In genomic region chr1:245398180-245398579, GRCh38 we compare ENCODE assay signal across 30 cellular contexts.
"Had no signal": no experiment of that assay in that cellular context is flagged by ENCODE, and none has a peak within 500 bp of the region (broad histone marks: within the 10 kb centered on the region; RNA-seq: fewer than 3 reads in every experiment).

No MANE protein-coding gene starts in this region.

- H3K27ac Mint-ChIP-seq: activated CD4-positive, alpha-beta memory T cell treated with anti-CD3 and anti-CD28 coated beads, Interleukin-2, amount 10 ng/mL, durations not matched to agents 7 days and 5 days; activated CD4-positive, alpha-beta T cell treated with anti-CD3 and anti-CD28 coated beads, Interleukin-2, amount 10 ng/mL, durations not matched to agents 7 days and 5 days; activated naive CD4-positive, alpha-beta T cell treated with anti-CD3 and anti-CD28 coated beads, Interleukin-2, amount 10 ng/mL, durations not matched to agents 7 days and 5 days; activated naive CD4-positive, alpha-beta T cell treated with anti-CD3 and anti-CD28 coated beads, Interleukin-2, amount 50 U/mL, for 72 hours; activated naive CD8-positive, alpha-beta T cell treated with anti-CD3 and anti-CD28 coated beads, Interleukin-2, amount 10 ng/mL, durations not matched to agents 7 days and 5 days; activated T-cell treated with anti-CD3 and anti-CD28 coated beads, Interleukin-2, amount 50 U/mL, for 24 hours; activated T-cell treated with anti-CD3 and anti-CD28 coated beads, Interleukin-2, amount 50 U/mL, for 72 hours; brain; dendritic cell treated with granulocyte-macrophage colony-stimulating factor and Interleukin-4, amounts not matched to agents 40 ng/mL and 50 ng/mL, for 4 days; T-helper 17 cell had no signal

- H3K4me3 Mint-ChIP-seq: activated CD4-positive, alpha-beta memory T cell treated with anti-CD3 and anti-CD28 coated beads, Interleukin-2, amount 10 ng/mL, durations not matched to agents 7 days and 5 days; activated CD4-positive, alpha-beta T cell treated with anti-CD3 and anti-CD28 coated beads, Interleukin-2, amount 10 ng/mL, durations not matched to agents 7 days and 5 days; activated naive CD4-positive, alpha-beta T cell treated with anti-CD3 and anti-CD28 coated beads, Interleukin-2, amount 10 ng/mL, durations not matched to agents 7 days and 5 days; activated naive CD8-positive, alpha-beta T cell treated with anti-CD3 and anti-CD28 coated beads, Interleukin-2, amount 10 ng/mL, durations not matched to agents 7 days and 5 days; activated T-cell treated with anti-CD3 and anti-CD28 coated beads, Interleukin-2, amount 50 U/mL, for 24 hours; activated T-cell treated with anti-CD3 and anti-CD28 coated beads, Interleukin-2, amount 50 U/mL, for 72 hours; brain; central memory CD8-positive, alpha-beta T cell; dendritic cell treated with granulocyte-macrophage colony-stimulating factor and Interleukin-4, amounts not matched to agents 40 ng/mL and 50 ng/mL, for 4 days; T-helper 17 cell had no signal

- H3K36me3 ChIP-seq: ascending aorta, breast epithelium, esophagus muscularis mucosa, gastrocnemius medialis, heart left ventricle had no signal

- H3K9me3 ChIP-seq: ascending aorta, breast epithelium, esophagus muscularis mucosa, gastrocnemius medialis had no signal

- H3K9me3 Mint-ChIP-seq: activated CD4-positive, alpha-beta memory T cell treated with anti-CD3 and anti-CD28 coated beads, Interleukin-2, amount 10 ng/mL, durations not matched to agents 7 days and 5 days; activated CD4-positive, alpha-beta T cell treated with anti-CD3 and anti-CD28 coated beads, Interleukin-2, amount 10 ng/mL, durations not matched to agents 7 days and 5 days; activated naive CD4-positive, alpha-beta T cell treated with anti-CD3 and anti-CD28 coated beads, Interleukin-2, amount 10 ng/mL, durations not matched to agents 7 days and 5 days; activated T-cell treated with anti-CD3 and anti-CD28 coated beads, Interleukin-2, amount 50 U/mL, for 24 hours; activated T-cell treated with anti-CD3 and anti-CD28 coated beads, Interleukin-2, amount 50 U/mL, for 72 hours; central memory CD8-positive, alpha-beta T cell; dendritic cell treated with granulocyte-macrophage colony-stimulating factor and Interleukin-4, amounts not matched to agents 40 ng/mL and 50 ng/mL, for 4 days had no signal

- H3K27me3 Mint-ChIP-seq: activated CD4-positive, alpha-beta memory T cell treated with anti-CD3 and anti-CD28 coated beads, Interleukin-2, amount 10 ng/mL, durations not matched to agents 7 days and 5 days; activated naive CD4-positive, alpha-beta T cell treated with anti-CD3 and anti-CD28 coated beads, Interleukin-2, amount 10 ng/mL, durations not matched to agents 7 days and 5 days; brain had no signal

- H3K4me1 Mint-ChIP-seq: activated CD4-positive, alpha-beta memory T cell treated with anti-CD3 and anti-CD28 coated beads, Interleukin-2, amount 10 ng/mL, durations not matched to agents 7 days and 5 days; activated CD4-positive, alpha-beta T cell treated with anti-CD3 and anti-CD28 coated beads, Interleukin-2, amount 10 ng/mL, durations not matched to agents 7 days and 5 days; activated naive CD4-positive, alpha-beta T cell treated with anti-CD3 and anti-CD28 coated beads, Interleukin-2, amount 10 ng/mL, durations not matched to agents 7 days and 5 days; activated naive CD8-positive, alpha-beta T cell treated with anti-CD3 and anti-CD28 coated beads, Interleukin-2, amount 10 ng/mL, durations not matched to agents 7 days and 5 days; central memory CD8-positive, alpha-beta T cell; T-helper 17 cell had no signal

- H3K36me3 Mint-ChIP-seq: activated naive CD4-positive, alpha-beta T cell treated with anti-CD3 and anti-CD28 coated beads, Interleukin-2, amount 10 ng/mL, durations not matched to agents 7 days and 5 days; activated naive CD8-positive, alpha-beta T cell treated with anti-CD3 and anti-CD28 coated beads, Interleukin-2, amount 10 ng/mL, durations not matched to agents 7 days and 5 days had no signal

- DNase-seq: activated CD4-positive, alpha-beta memory T cell treated with anti-CD3 and anti-CD28 coated beads, Interleukin-2, amount 10 ng/mL, durations not matched to agents 7 days and 5 days; activated CD4-positive, alpha-beta T cell treated with anti-CD3 and anti-CD28 coated beads for 1 hour; activated CD4-positive, alpha-beta T cell treated with anti-CD3 and anti-CD28 coated beads for 4 hours; activated CD4-positive, alpha-beta T cell treated with anti-CD3 and anti-CD28 coated beads, Interleukin-2, amount 10 ng/mL, durations not matched to agents 7 days and 5 days; activated CD4-positive, alpha-beta T cell treated with anti-CD3 and anti-CD28 coated beads, Interleukin-2, amount 50 U/mL, for 4 hours; activated CD8-positive, alpha-beta memory T cell treated with anti-CD3 and anti-CD28 coated beads, Interleukin-2, amount 50 U/mL, for 48 hours; activated gamma-delta T cell; activated naive CD4-positive, alpha-beta T cell; activated naive CD4-positive, alpha-beta T cell treated with anti-CD3 and anti-CD28 coated beads, Interleukin-2, amount 10 ng/mL, durations not matched to agents 7 days and 5 days; activated naive CD8-positive, alpha-beta T cell treated with anti-CD3 and anti-CD28 coated beads, Interleukin-2, amount 10 ng/mL, durations not matched to agents 7 days and 5 days; activated T-cell treated with anti-CD3 and anti-CD28 coated beads for 4 hours; activated T-cell treated with anti-CD3 and anti-CD28 coated beads, Interleukin-2, amount 50 U/mL, for 24 hours; activated T-cell treated with anti-CD3 and anti-CD28 coated beads, Interleukin-2, amount 50 U/mL, for 72 hours; dorsolateral prefrontal cortex; effector memory CD4-positive, alpha-beta T cell; erythroblast; foreskin keratinocyte; gastrocnemius medialis; glutamatergic neuron; heart left ventricle; T-helper 1 cell; T-helper 17 cell had no signal

- H3K4me1 ChIP-seq: ascending aorta, breast epithelium, foreskin keratinocyte, gastrocnemius medialis, heart left ventricle had no signal

- H3K27me3 ChIP-seq: ascending aorta, breast epithelium, esophagus muscularis mucosa, foreskin keratinocyte, gastrocnemius medialis had no signal

- H3K4me3 ChIP-seq: ascending aorta, breast epithelium, coronary artery, dorsolateral prefrontal cortex, esophagus muscularis mucosa, gastrocnemius medialis, heart left ventricle had no signal

- H3K27ac ChIP-seq: ascending aorta, breast epithelium, coronary artery, dorsolateral prefrontal cortex, esophagus muscularis mucosa, foreskin keratinocyte, gastrocnemius medialis, heart left ventricle had no signal

- ATAC-seq: activated naive CD4-positive, alpha-beta T cell treated with anti-CD3 and anti-CD28 coated beads, Interleukin-2, amount 50 U/mL, for 72 hours; activated T-cell treated with anti-CD3 and anti-CD28 coated beads, Interleukin-2, amount 50 U/mL, for 72 hours; foreskin keratinocyte; gastrocnemius medialis; heart left ventricle; T-helper 17 cell had no signal
